In the genomic region with DNA sequence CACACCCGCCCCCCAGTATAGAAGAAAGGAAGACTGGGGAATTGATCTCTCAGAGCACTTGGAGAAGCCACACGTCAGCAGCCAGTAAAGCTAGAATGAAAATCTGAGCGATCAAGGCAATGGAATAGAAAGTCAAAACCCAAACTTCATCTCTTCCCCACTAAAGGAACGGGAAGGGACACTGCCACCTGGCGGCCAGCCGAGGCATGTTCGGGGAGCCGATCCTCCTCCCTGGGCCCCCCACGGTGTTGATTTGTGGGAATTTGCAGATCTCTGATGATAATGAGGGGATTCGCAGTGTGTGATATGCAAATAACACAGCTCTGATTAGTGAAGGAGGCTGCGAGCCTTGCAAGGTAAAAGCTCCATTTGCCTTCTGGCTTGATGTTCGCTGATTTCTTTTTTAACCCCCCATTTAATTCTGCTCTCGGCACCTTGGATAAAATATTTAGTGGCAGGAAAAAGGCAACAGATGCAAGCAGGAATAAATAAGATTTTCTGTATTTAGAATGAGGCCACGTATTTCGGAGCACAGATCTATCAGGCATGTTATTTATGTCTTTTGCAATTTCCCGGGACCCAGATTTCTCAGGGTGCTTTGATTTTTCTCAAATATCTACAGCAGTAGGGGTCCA, we compare ENCODE assay signal across 8 cellular contexts.
DNase-seq lines count a peak whose midpoint lies in the region; ATAC-seq, FAIRE-seq and TF ChIP-seq lines count a peak whose summit lies in the region.

No MANE protein-coding gene starts in this region.

- H3K18ac ChIP-seq in mesenchymal stem cell (ENCODE audit: low read depth in 1 of 2, low read length in 2 of 2) = no peak overlapping the region

- SMC1A ChIA-PET in GM12878 (lab: Charles Lee; ENCODE audit: uncharacterized antibody, unreplicated experiment) = no interaction called here

- H3K36me3 ChIP-seq in GM12878 (ENCODE audit: control insufficient read depth in 2 of 2, insufficient read depth in 2 of 2, low read length in 1 of 2) (no peaks in the 10 kb centered on the region), right lobe of liver (no peaks in the 10 kb centered on the region), mesenchymal stem cell (ENCODE audit: control insufficient read depth in 1 of 2, insufficient read depth in 2 of 2, low read depth in 1 of 2, low read length in 2 of 2) (no peaks in the 10 kb centered on the region)

- no peaks in the 10 kb centered on the region for H3K79me2 ChIP-seq in GM12878 (ENCODE audit: control insufficient read depth, insufficient read depth, low read length)

- H3K27me3 ChIP-seq in GM12878 (replicated peaks in 1 of 2; ENCODE audit: control insufficient read depth in 2 of 2, insufficient read depth in 2 of 2, low read length in 1 of 2) (no peaks in the 10 kb centered on the region), right lobe of liver (no peaks in the 10 kb centered on the region), mesenchymal stem cell (ENCODE audit: control insufficient read depth in 1 of 2, insufficient read depth in 1 of 2, low read length in 2 of 2) (no peaks in the 10 kb centered on the region)

- H3K4me3 Mint-ChIP-seq in activated T-helper 1 cell treated with anti-CD3 and anti-CD28 coated beads, Interleukin-12 subunit alpha, Interleukin-12 subunit beta, Interleukin-2, Interleukin-4 antibody, amounts not matched to agents 30 ng/mL and 10 ng/mL and 1 ng/mL, durations not matched to agents 14 hours and 24 hours and 36 hours = no peak overlapping the region

- WGBS in GM12878 (ENCODE audit: insufficient coverage, insufficient replicate concordance, low lambda C conversion rate, missing lambda C conversion rate) = 16% methylated on average over 16 of the region's 16 CpGs
- 21% methylated on average over 16 of the region's 16 CpGs for WGBS in right lobe of liver (ENCODE audit: insufficient coverage, low coverage, low lambda C conversion rate, missing lambda C conversion rate)
- 31% methylated on average over 13 of the region's 16 CpGs for WGBS in mesenchymal stem cell

- H3K27me3 Mint-ChIP-seq in activated T-helper 1 cell treated with anti-CD3 and anti-CD28 coated beads, Interleukin-12 subunit alpha, Interleukin-12 subunit beta, Interleukin-2, Interleukin-4 antibody, amounts not matched to agents 30 ng/mL and 10 ng/mL and 1 ng/mL, durations not matched to agents 14 hours and 24 hours and 36 hours (ENCODE audit: insufficient read depth) = no peaks in the 10 kb centered on the region

- H2AFZ ChIP-seq in GM12878 (ENCODE audit: control insufficient read depth, low read depth, low read length) (no peak overlapping the region), mesenchymal stem cell (ENCODE audit: low read depth, low read length) (no peak overlapping the region)

- TF ChIP-seq POLR2A in GM12878 (IDR thresholded peaks at IDR 0.05; ENCODE audit: low read depth, low read length) = no peak
- TF ChIP-seq POLR2A in right lobe of liver (IDR thresholded peaks at IDR 0.05) = no peak

- no peak overlapping the region for H2BK12ac ChIP-seq in mesenchymal stem cell (ENCODE audit: low read length in 2 of 2)

- H2AK5ac ChIP-seq in mesenchymal stem cell (ENCODE audit: low read length, severe bottlenecking) = no peak overlapping the region

- RAD21 ChIA-PET in GM12878 (lab: Charles Lee; ENCODE audit: unreplicated experiment) = no interaction called here

- H3K23ac ChIP-seq in mesenchymal stem cell (ENCODE audit: low read length in 2 of 2) = no peak overlapping the region

- H3K4me1 ChIP-seq in GM12878 (ENCODE audit: control insufficient read depth, insufficient read depth, low read length) (no peaks in the 10 kb centered on the region), right lobe of liver (no peaks in the 10 kb centered on the region), mesenchymal stem cell (ENCODE audit: control insufficient read depth, insufficient read depth, low read depth, low read length) (no peaks in the 10 kb centered on the region)

- H3K27ac ChIP-seq in GM12878 (ENCODE audit: control insufficient read depth, insufficient read depth) = no peak overlapping the region
- H3K27ac ChIP-seq in right lobe of liver = no peak overlapping the region
- no peak overlapping the region for H3K27ac ChIP-seq in mesenchymal stem cell (ENCODE audit: low read length, poor library complexity, severe bottlenecking)

- no peak overlapping the region for H2BK15ac ChIP-seq in mesenchymal stem cell (ENCODE audit: low read depth, poor library complexity, severe bottlenecking)

- H3K27ac Mint-ChIP-seq in activated T-helper 1 cell treated with anti-CD3 and anti-CD28 coated beads, Interleukin-12 subunit alpha, Interleukin-12 subunit beta, Interleukin-2, Interleukin-4 antibody, amounts not matched to agents 30 ng/mL and 10 ng/mL and 1 ng/mL, durations not matched to agents 14 hours and 24 hours and 36 hours = no peak overlapping the region

- H4K8ac ChIP-seq in mesenchymal stem cell (ENCODE audit: low read length) = no peak overlapping the region

- peak; percentile 67 to 85 (median 83) for TF ChIP-seq CTCF in GM12878 (IDR thresholded peaks at IDR 0.05 in 2 of 3, conservative IDR thresholded peaks at IDR 0.05 in 1 of 3; ENCODE audit: control insufficient read depth in 2 of 3, extremely low read depth in 1 of 3, insufficient read depth in 1 of 3, low read depth in 3 of 3, low read length in 3 of 3)
- peak in 3 of 4 donors; percentile 58 to 78 (median 66) for TF ChIP-seq CTCF in right lobe of liver (IDR thresholded peaks at IDR 0.05)

- H3K79me1 ChIP-seq in mesenchymal stem cell (replicated peaks; ENCODE audit: low read length, poor library complexity, severe bottlenecking) = no peaks in the 10 kb centered on the region

- no peak for FAIRE-seq in GM12878 (lab: Jason Lieb, UNC)

- H3K4me3 ChIP-seq in GM12878 (no peak overlapping the region), right lobe of liver (no peak overlapping the region), mesenchymal stem cell (ENCODE audit: insufficient read depth in 1 of 2, low read depth in 1 of 2, low read length in 2 of 2) (no peak overlapping the region)

- no peaks in the 10 kb centered on the region for H3K9me3 ChIP-seq in GM12878 (replicated peaks; ENCODE audit: control insufficient read depth, insufficient read depth, low read length)
- no peaks in the 10 kb centered on the region for H3K9me3 ChIP-seq in right lobe of liver
- H3K9me3 ChIP-seq in mesenchymal stem cell (ENCODE audit: control insufficient read depth, low read length) = no peaks in the 10 kb centered on the region

- H3K9me3 Mint-ChIP-seq in activated T-helper 1 cell treated with anti-CD3 and anti-CD28 coated beads, Interleukin-12 subunit alpha, Interleukin-12 subunit beta, Interleukin-2, Interleukin-4 antibody, amounts not matched to agents 30 ng/mL and 10 ng/mL and 1 ng/mL, durations not matched to agents 14 hours and 24 hours and 36 hours = no peaks in the 10 kb centered on the region

- POLR2A ChIA-PET in GM12878 (lab: Charles Lee) = no interaction called here

- no peaks in the 10 kb centered on the region for H4K20me1 ChIP-seq in GM12878 (ENCODE audit: control insufficient read depth, insufficient read depth)

- no peaks in the 10 kb centered on the region for H3K36me3 Mint-ChIP-seq in activated T-helper 1 cell treated with anti-CD3 and anti-CD28 coated beads, Interleukin-12 subunit alpha, Interleukin-12 subunit beta, Interleukin-2, Interleukin-4 antibody, amounts not matched to agents 30 ng/mL and 10 ng/mL and 1 ng/mL, durations not matched to agents 14 hours and 24 hours and 36 hours (ENCODE audit: low read depth)

- ATAC-seq in GM12878 (peak; percentile 77), right lobe of liver (peak; percentile 43 to 48 (median 46))

- peak; percentile 40; the same call in 1 of the 2 replicates for TF ChIP-seq RAD21 in GM12878 (IDR thresholded peaks at IDR 0.05; ENCODE audit: insufficient read depth, low read depth, low read length)

- H3K4me2 ChIP-seq in GM12878 (ENCODE audit: control insufficient read depth, insufficient read depth) = no peak overlapping the region
- H3K4me2 ChIP-seq in mesenchymal stem cell (ENCODE audit: low read length, poor library complexity, severe bottlenecking) = no peak overlapping the region

- no peak overlapping the region for H3K14ac ChIP-seq in mesenchymal stem cell (ENCODE audit: low read length in 2 of 2)

- no peaks in the 10 kb centered on the region for H3K4me1 Mint-ChIP-seq in activated T-helper 1 cell treated with anti-CD3 and anti-CD28 coated beads, Interleukin-12 subunit alpha, Interleukin-12 subunit beta, Interleukin-2, Interleukin-4 antibody, amounts not matched to agents 30 ng/mL and 10 ng/mL and 1 ng/mL, durations not matched to agents 14 hours and 24 hours and 36 hours (ENCODE audit: low read depth)

- no TSS peak for BruUV-seq in GM12878 (replicated peaks; lab: Mats Ljungman, UMichigan)

- TF ChIP-seq EP300 in GM12878 (IDR thresholded peaks at IDR 0.05; ENCODE audit: borderline replicate concordance in 1 of 2, control insufficient read depth in 1 of 2, low read depth in 2 of 2, low read length in 2 of 2) = no peak

- DNase-seq in CD1c-positive myeloid dendritic cell (ENCODE audit: extremely low spot score) = peak; percentile 4
- DNase-seq in GM19238 (ENCODE audit: insufficient read length, low spot score) = peak; percentile 46
- DNase-seq in NCI-H146 (lab: John Stamatoyannopoulos, UW) = peak; percentile 71
- DNase-seq in GM12878 (ENCODE audit: low read depth, low spot score) = no peak
- peak in 1 of 3 donors; percentile 53 for DNase-seq in right lobe of liver
- DNase-seq in AG08395 (ENCODE audit: low spot score) = no peak
- DNase-seq in activated T-helper 1 cell treated with anti-CD3 and anti-CD28 coated beads, Interleukin-12 subunit alpha, Interleukin-12 subunit beta, Interleukin-2, Interleukin-4 antibody, amounts not matched to agents 30 ng/mL and 10 ng/mL and 1 ng/mL, durations not matched to agents 14 hours and 24 hours and 36 hours (ENCODE audit: low spot score) = no peak
- DNase-seq in mesenchymal stem cell = no peak

- in situ Hi-C loops in GM12878 (cut with MboI) = no loop called here

- no peak overlapping the region for H4K91ac ChIP-seq in mesenchymal stem cell (ENCODE audit: low read length)

- no peak overlapping the region for H2BK5ac ChIP-seq in mesenchymal stem cell (ENCODE audit: low read depth, low read length, poor library complexity, severe bottlenecking)

- CTCF ChIA-PET in GM12878 (lab: Yijun Ruan, JAX) = interaction anchor here (0.7 to 1.1 kb wide), 2 partner anchors 10 to 14 kb away, joined by 3 to 5 read pairs; no protein-coding TSS in a partner anchor

- H3K9ac ChIP-seq in GM12878 (ENCODE audit: control insufficient read depth, insufficient read depth, low read length) (no peak overlapping the region), mesenchymal stem cell (ENCODE audit: low read length) (no peak overlapping the region)

- H2BK120ac ChIP-seq in mesenchymal stem cell (ENCODE audit: low read depth, low read length) = no peak overlapping the region

- intact Hi-C loops in GM12878 (cut with micrococcal nuclease; ENCODE audit: unreplicated experiment) = loop anchor here (2.0 to 10.0 kb wide), 3 partner anchors 46 to 1360 kb away; no protein-coding TSS in a partner anchor
- intact Hi-C loops in right lobe of liver (cut with DNase I) = no loop called here
- intact Hi-C loops in activated T-helper 1 cell treated with anti-CD3 and anti-CD28 coated beads, Interleukin-12 subunit alpha, Interleukin-12 subunit beta, Interleukin-2, Interleukin-4 antibody, amounts not matched to agents 30 ng/mL and 10 ng/mL and 1 ng/mL, durations not matched to agents 14 hours and 24 hours and 36 hours (cut with micrococcal nuclease) = no loop called here

- no peak overlapping the region for H3K4ac ChIP-seq in mesenchymal stem cell (ENCODE audit: low read depth in 1 of 2, low read length in 2 of 2)

Comparison
In these comparisons a context has a peak if more than half of its experiments do, and no peak if none do; other contexts are left out.
1. DNase-seq: peak in CD1c-positive myeloid dendritic cell (single experiment), GM19238 (single experiment) and NCI-H146 (single experiment); none in GM12878 (single experiment), AG08395 (single experiment), activated T-helper 1 cell treated with anti-CD3 and anti-CD28 coated beads, Interleukin-12 subunit alpha, Interleukin-12 subunit beta, Interleukin-2, Interleukin-4 antibody, amounts not matched to agents 30 ng/mL and 10 ng/mL and 1 ng/mL, durations not matched to agents 14 hours and 24 hours and 36 hours (single experiment) and mesenchymal stem cell (single experiment).